ENCODE assay signal across 1 cellular context in genomic region chr16:22635345-22635744, GRCh38.
TF ChIP-seq lines count a peak whose summit lies in the region.

No MANE protein-coding gene starts in this region.

TF ChIP-seq in H1, 55 proteins besides CTCF, POLR2A, EP300 and RAD21:
- TF ChIP-seq HDAC2 (IDR thresholded peaks at IDR 0.05; ENCODE audit: borderline replicate concordance in 1 of 2, low read depth in 2 of 2, low read length in 2 of 2) (peak in 1 of 2 experiments; percentile 84; a peak in 1 of 4 replicates), CREB1 (IDR thresholded peaks at IDR 0.05) (peak; percentile 28; the same call in 1 of the 2 replicates), ASH2L (IDR thresholded peaks at IDR 0.05; ENCODE audit: low read length) (peak; percentile 54), BACH1 (IDR thresholded peaks at IDR 0.05; ENCODE audit: low read length) (no peak), TAF7 (optimal IDR thresholded peaks at IDR 0.05; ENCODE audit: borderline replicate concordance, low read depth, low read length) (peak; percentile 43), NANOG (IDR thresholded peaks at IDR 0.05; ENCODE audit: insufficient read depth, low read depth, low read length, poor library complexity, severe bottlenecking) (peak; percentile 30), JUN (IDR thresholded peaks at IDR 0.05; ENCODE audit: low read depth, low read length) (peak; percentile 86), SP4 (IDR thresholded peaks at IDR 0.05; ENCODE audit: low read length) (no peak), JUND (IDR thresholded peaks at IDR 0.05; ENCODE audit: low read length) (peak; percentile 92), TBP (IDR thresholded peaks at IDR 0.05; ENCODE audit: low read depth, low read length) (0 out of 2 replicates have a peak, but pooled peaks have one; percentile 23), RBBP5 (IDR thresholded peaks at IDR 0.05; ENCODE audit: borderline replicate concordance, low read depth, low read length) (0 out of 2 replicates have a peak, but pooled peaks have one; percentile 17), CBX8 (IDR thresholded peaks at IDR 0.05; ENCODE audit: borderline replicate concordance, low read depth, low read length) (no peak), PHF8 (conservative IDR thresholded peaks at IDR 0.05; ENCODE audit: low read depth, low read length) (0 out of 2 replicates have a peak, but pooled peaks have one; percentile 23), SIN3A (conservative IDR thresholded peaks at IDR 0.05 in 1 of 2, IDR thresholded peaks at IDR 0.05 in 1 of 2; ENCODE audit: low read depth in 1 of 2, low read length in 2 of 2) (no peak), EZH2 (IDR thresholded peaks at IDR 0.05; ENCODE audit: low read depth, low read length, severe bottlenecking) (no peak), TEAD4 (IDR thresholded peaks at IDR 0.05; ENCODE audit: low read depth, low read length) (peak; percentile 36; the same call in 1 of the 2 replicates), BRCA1 (IDR thresholded peaks at IDR 0.05; ENCODE audit: low read depth, low read length) (no peak), CHD7 (IDR thresholded peaks at IDR 0.05; ENCODE audit: insufficient replicate concordance, low read length) (peak; percentile 89), HDAC6 (IDR thresholded peaks at IDR 0.05; ENCODE audit: low read depth, low read length) (no peak), POU5F1 (IDR thresholded peaks at IDR 0.05; ENCODE audit: low read depth, low read length) (peak; percentile 56; the same call in 1 of the 2 replicates), CHD1 (IDR thresholded peaks at IDR 0.05; ENCODE audit: low read depth, low read length) (no peak), MAFK (IDR thresholded peaks at IDR 0.05; ENCODE audit: low read depth, low read length) (0 out of 2 replicates have a peak, but pooled peaks have one; percentile 30), RFX5 (IDR thresholded peaks at IDR 0.05; ENCODE audit: borderline replicate concordance, low read depth, low read length) (no peak), SP1 (IDR thresholded peaks at IDR 0.05; ENCODE audit: low read depth, low read length) (peak; percentile 87)
- TF ChIP-seq, protein P1, sequence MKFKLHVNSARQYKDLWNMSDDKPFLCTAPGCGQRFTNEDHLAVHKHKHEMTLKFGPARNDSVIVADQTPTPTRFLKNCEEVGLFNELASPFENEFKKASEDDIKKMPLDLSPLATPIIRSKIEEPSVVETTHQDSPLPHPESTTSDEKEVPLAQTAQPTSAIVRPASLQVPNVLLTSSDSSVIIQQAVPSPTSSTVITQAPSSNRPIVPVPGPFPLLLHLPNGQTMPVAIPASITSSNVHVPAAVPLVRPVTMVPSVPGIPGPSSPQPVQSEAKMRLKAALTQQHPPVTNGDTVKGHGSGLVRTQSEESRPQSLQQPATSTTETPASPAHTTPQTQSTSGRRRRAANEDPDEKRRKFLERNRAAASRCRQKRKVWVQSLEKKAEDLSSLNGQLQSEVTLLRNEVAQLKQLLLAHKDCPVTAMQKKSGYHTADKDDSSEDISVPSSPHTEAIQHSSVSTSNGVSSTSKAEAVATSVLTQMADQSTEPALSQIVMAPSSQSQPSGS (IDR thresholded peaks at IDR 0.05; ENCODE audit: low read length), result no peak; the same call in none of the 2 replicates
